In genomic region chr18:26159353-26159752, GRCh38 we compare ENCODE assay signal across 12 cellular contexts. TPM values are rescaled to one million over a fixed set of nuclear protein-coding genes. Genes with fewer than 3 reads are reported as not detected.
DNase-seq lines count a peak whose midpoint lies in the region; ATAC-seq and TF ChIP-seq lines count a peak whose summit lies in the region.
"Had no signal": no experiment of that assay in that cellular context is flagged by ENCODE, and none has a peak within 500 bp of the region (broad histone marks: within the 10 kb centered on the region; RNA-seq: fewer than 3 reads in every experiment).

No MANE protein-coding gene starts in this region.

- WGBS in thyroid gland, 2 donors = 70 to 76% methylated on average over 3 of the region's 3 CpGs

- H3K4me1 ChIP-seq in thyroid gland = no peaks in the 10 kb centered on the region
- H3K4me1 ChIP-seq: SJCRH30 had no signal

- H3K9me3 ChIP-seq in thyroid gland = no peaks in the 10 kb centered on the region
- H3K9me3 ChIP-seq: SJCRH30 had no signal

- H3K27me3 ChIP-seq in thyroid gland = no peaks in the 10 kb centered on the region
- H3K27me3 ChIP-seq: SJCRH30 had no signal

- intact Hi-C loops in thyroid gland (cut with DNase I) = no loop called here

- ATAC-seq in SK-N-SH treated with all-trans-retinoic acid at 6 μM for 48 hours (peak; percentile 51; the same call in 2 of the 3 replicates), GM21825 (IDR thresholded peaks at IDR 0.05; ENCODE audit: unreplicated experiment) (no peak), GM21367 (IDR thresholded peaks at IDR 0.05; ENCODE audit: unreplicated experiment) (no peak)

- DNase-seq in DMS114 treated with DMSO at 0.1 percent for 48 hours (lab: John Stamatoyannopoulos, UW; ENCODE audit: unreplicated experiment) (peak; percentile 47), HT1080 (ENCODE audit: low read depth) (peak; percentile 4), inferior parietal cortex (ENCODE audit: extremely low spot score) (peak; percentile 18), thyroid gland (no peak), activated T-cell treated with anti-CD3 and anti-CD28 coated beads for 4 hours (no peak)
- DNase-seq: kidney had no signal

- TF ChIP-seq POLR2A in thyroid gland (IDR thresholded peaks at IDR 0.05) = no peak

- H3K36me3 ChIP-seq in thyroid gland = no peaks in the 10 kb centered on the region
- H3K36me3 ChIP-seq: SJCRH30 had no signal

- no peak for TF ChIP-seq CTCF in thyroid gland (IDR thresholded peaks at IDR 0.05)

- no peak overlapping the region for H3K4me3 ChIP-seq in thyroid gland (replicated peaks in 1 of 3)
- H3K4me3 ChIP-seq: SJCRH30 had no signal

- H3K27ac ChIP-seq in thyroid gland = no peak overlapping the region
- H3K27ac ChIP-seq: SJCRH30 had no signal

TF ChIP-seq in SK-N-SH treated with all-trans-retinoic acid at 6 μM for 48 hours, 23 proteins besides CTCF, POLR2A, EP300 and RAD21:
- TF ChIP-seq ZFP3 (CRISPR knock-in tag; IDR thresholded peaks at IDR 0.05) = no peak
- TF ChIP-seq PPARA (CRISPR knock-in tag; IDR thresholded peaks at IDR 0.05; ENCODE audit: borderline replicate concordance) = no peak
- no peak for TF ChIP-seq SNAI2 (CRISPR knock-in tag; IDR thresholded peaks at IDR 0.05)
- TF ChIP-seq BACH2 (CRISPR knock-in tag; IDR thresholded peaks at IDR 0.05; ENCODE audit: borderline replicate concordance) = no peak
- TF ChIP-seq RARB (CRISPR knock-in tag; IDR thresholded peaks at IDR 0.05) = no peak
- TF ChIP-seq, protein P1, sequence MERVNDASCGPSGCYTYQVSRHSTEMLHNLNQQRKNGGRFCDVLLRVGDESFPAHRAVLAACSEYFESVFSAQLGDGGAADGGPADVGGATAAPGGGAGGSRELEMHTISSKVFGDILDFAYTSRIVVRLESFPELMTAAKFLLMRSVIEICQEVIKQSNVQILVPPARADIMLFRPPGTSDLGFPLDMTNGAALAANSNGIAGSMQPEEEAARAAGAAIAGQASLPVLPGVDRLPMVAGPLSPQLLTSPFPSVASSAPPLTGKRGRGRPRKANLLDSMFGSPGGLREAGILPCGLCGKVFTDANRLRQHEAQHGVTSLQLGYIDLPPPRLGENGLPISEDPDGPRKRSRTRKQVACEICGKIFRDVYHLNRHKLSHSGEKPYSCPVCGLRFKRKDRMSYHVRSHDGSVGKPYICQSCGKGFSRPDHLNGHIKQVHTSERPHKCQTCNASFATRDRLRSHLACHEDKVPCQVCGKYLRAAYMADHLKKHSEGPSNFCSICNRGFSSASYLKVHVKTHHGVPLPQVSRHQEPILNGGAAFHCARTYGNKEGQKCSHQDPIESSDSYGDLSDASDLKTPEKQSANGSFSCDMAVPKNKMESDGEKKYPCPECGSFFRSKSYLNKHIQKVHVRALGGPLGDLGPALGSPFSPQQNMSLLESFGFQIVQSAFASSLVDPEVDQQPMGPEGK (CRISPR knock-in tag; IDR thresholded peaks at IDR 0.05; ENCODE audit: borderline replicate concordance) = no peak
- no peak for TF ChIP-seq CSDC2 (CRISPR knock-in tag; IDR thresholded peaks at IDR 0.05)
- no peak for TF ChIP-seq GLIS3 (CRISPR knock-in tag; IDR thresholded peaks at IDR 0.05)
- TF ChIP-seq ZFP30 (CRISPR knock-in tag; IDR thresholded peaks at IDR 0.05) = no peak
- TF ChIP-seq TCF4 (CRISPR knock-in tag; IDR thresholded peaks at IDR 0.05; ENCODE audit: borderline replicate concordance) = no peak
- no peak for TF ChIP-seq ARNTL (CRISPR knock-in tag; IDR thresholded peaks at IDR 0.05; ENCODE audit: borderline replicate concordance, low read depth)

RNA-seq across cellular contexts. Expression of gene PSMA8, which starts 25.7 kb away (rescaled TPM):
- not detected in 2 replicates for total RNA-seq in HT1080 (2014; rRNA removed; shearing (Covaris generic))
- polyA plus RNA-seq in HT1080 (2015; cell fraction: cytosol; rRNA removed) = not detected in 2 replicates
- not detected in 2 replicates for polyA plus RNA-seq in HT1080 (2015; cell fraction: nucleus; rRNA removed)
- total RNA-seq in thyroid gland = under 1 TPM in 1 of 4 donors, not detected in 3; 0.40 TPM
- total RNA-seq: H4, kidney, pulmonary artery endothelial cell, SJCRH30 had no signal

Comparison
In these comparisons a context has a peak if more than half of its experiments do, and no peak if none do; other contexts are left out.
1. DNase-seq: peak in DMS114 treated with DMSO at 0.1 percent for 48 hours (single experiment), HT1080 (single experiment) and inferior parietal cortex (single experiment); none in thyroid gland (0 of 2) and activated T-cell treated with anti-CD3 and anti-CD28 coated beads for 4 hours (single experiment).